8 cellular contexts compared by ENCODE assay signal in genomic region chr12:576613-577110, GRCh38.
A peak's percentile ranks its signal among the peaks of the same experiment; 100 is the strongest.
DNase-seq lines count a peak whose midpoint lies in the region; ATAC-seq, FAIRE-seq and TF ChIP-seq lines count a peak whose summit lies in the region.

No MANE protein-coding gene starts in this region.

- no peak for DNase-seq in A549 (ENCODE audit: low read depth in 1 of 2, low spot score in 1 of 2)
- DNase-seq in HL-60 (ENCODE audit: low read depth in 1 of 2, low spot score in 1 of 2) = no peak
- DNase-seq in mammary epithelial cell = no peak
- no peak for DNase-seq in naive thymus-derived CD8-positive, alpha-beta T cell
- no peak for DNase-seq in NCI-H446 treated with DMSO at 0.1 percent for 48 hours (lab: John Stamatoyannopoulos, UW)
- DNase-seq in NCI-H1694 (lab: John Stamatoyannopoulos, UW) = no peak

- H3K36me3 ChIP-seq in mammary epithelial cell (ENCODE audit: insufficient read depth, low read length) = no peaks in the 10 kb centered on the region

- H3K4me3 Mint-ChIP-seq in naive thymus-derived CD8-positive, alpha-beta T cell = peak overlapping the region in 9 of 10 donors; percentile 22 to 62 (median 44)

- CTCF ChIA-PET in A549 (lab: Yijun Ruan, JAX) (interaction anchor here (0.5 to 13.7 kb wide), 49 partner anchors 9 to 1006 kb away, joined by 3 to 292 read pairs (median 6); partner anchors contain the start of genes NINJ2, RAD52 and WNK1), mammary epithelial cell (lab: Charles Lee; ENCODE audit: low non-redundant PET) (interaction anchor here (1.7 kb wide), 1 partner anchor 175 kb away, joined by 15 read pairs; the partner anchor contains the start of gene WNK1)

- TF ChIP-seq POLR2A in A549 (IDR thresholded peaks at IDR 0.05; ENCODE audit: low read length) = no peak

- H3K4me1 ChIP-seq in A549 (peaks cover 61% of the 10 kb centered on the region), mammary epithelial cell (ENCODE audit: insufficient read depth, low read length) (peaks cover 33% of the 10 kb centered on the region)

- no TSS peak for BruUV-seq in mammary epithelial cell (replicated peaks; lab: Mats Ljungman, UMichigan)

- ATAC-seq in A549 (no peak), GM21786 (IDR thresholded peaks at IDR 0.05; ENCODE audit: unreplicated experiment) (no peak), GM19023 (IDR thresholded peaks at IDR 0.05; ENCODE audit: unreplicated experiment) (no peak)
- no peak for ATAC-seq in naive thymus-derived CD8-positive, alpha-beta T cell

- no peak for TF ChIP-seq EP300 in A549 (IDR thresholded peaks at IDR 0.05)

- peak overlapping the region; percentile 82 to 97 for H3K27ac ChIP-seq in A549
- H3K27ac ChIP-seq in HL-60 (replicated peaks) = peak overlapping the region; percentile 58
- H3K27ac ChIP-seq in mammary epithelial cell (ENCODE audit: insufficient read depth, low read depth, low read length) = no peak overlapping the region

- dilution Hi-C loops in mammary epithelial cell (cut with HindIII; ENCODE audit: low sequenced_read_pairs) = no loop called here

- peak overlapping the region in 6 of 10 donors; percentile 44 to 92 (median 61) for H3K27ac Mint-ChIP-seq in naive thymus-derived CD8-positive, alpha-beta T cell

- H3K27me3 Mint-ChIP-seq in naive thymus-derived CD8-positive, alpha-beta T cell = peaks cover 0 to 5% (median 0%) of the 10 kb centered on the region in 5 donors

- H3K9me3 ChIP-seq in A549 (peaks cover 5% of the 10 kb centered on the region; the same call in 1 of the 3 replicates), mammary epithelial cell (replicated peaks; ENCODE audit: insufficient read depth, low read length) (no peaks in the 10 kb centered on the region)

- H3K4me3 ChIP-seq in A549 (no peak overlapping the region), HL-60 (replicated peaks; ENCODE audit: insufficient read depth, low read length) (no peak overlapping the region), mammary epithelial cell (replicated peaks in 1 of 3; ENCODE audit: insufficient read depth in 1 of 3, low read depth in 2 of 3, low read length in 3 of 3) (no peak overlapping the region)

- H3K4me2 ChIP-seq in A549 = peak overlapping the region; percentile 61
- H3K4me2 ChIP-seq in mammary epithelial cell (ENCODE audit: insufficient read depth, low read depth, low read length) = no peak overlapping the region

- FAIRE-seq in A549 (lab: Jason Lieb, UNC) = no peak

- no peaks in the 10 kb centered on the region for H3K9me3 Mint-ChIP-seq in naive thymus-derived CD8-positive, alpha-beta T cell

- intact Hi-C loops in mammary epithelial cell (cut with micrococcal nuclease) = loop anchor here (1.0 to 10.0 kb wide), 3 partner anchors 58 to 238 kb away; no protein-coding TSS in a partner anchor

- H3K79me2 ChIP-seq in mammary epithelial cell (ENCODE audit: insufficient read depth, low read length) = no peaks in the 10 kb centered on the region

- H3K27me3 ChIP-seq in HL-60 (ENCODE audit: insufficient read depth, poor library complexity, severe bottlenecking) (no peaks in the 10 kb centered on the region), mammary epithelial cell (ENCODE audit: insufficient read depth, low read length) (no peaks in the 10 kb centered on the region)

- no peak for TF ChIP-seq CTCF in A549 (IDR thresholded peaks at IDR 0.05)
- no peak for TF ChIP-seq CTCF in HL-60 (IDR thresholded peaks at IDR 0.05; ENCODE audit: insufficient read depth, low read length)
- TF ChIP-seq CTCF in mammary epithelial cell (conservative IDR thresholded peaks at IDR 0.05 in 1 of 2, IDR thresholded peaks at IDR 0.05 in 1 of 2; ENCODE audit: extremely low read depth in 1 of 2, insufficient read depth in 1 of 2, low read depth in 1 of 2, low read length in 2 of 2) = no peak

- peak overlapping the region; percentile 88 for H2AFZ ChIP-seq in mammary epithelial cell (ENCODE audit: low read depth, low read length)

- in situ Hi-C loops in mammary epithelial cell (cut with MboI; ENCODE audit: low sequenced_read_pairs in 2 of 2) = loop anchor here (5.0 to 10.0 kb wide), 4 partner anchors 168 to 368 kb away; partner anchors contain the start of genes RAD52 (in 1 of the 2) and WNK1 (in 1 of the 2)

- no peak overlapping the region for H3K9ac ChIP-seq in mammary epithelial cell (ENCODE audit: insufficient read depth, low read length)

- no peaks in the 10 kb centered on the region for H3K36me3 Mint-ChIP-seq in naive thymus-derived CD8-positive, alpha-beta T cell

- POLR2A ChIA-PET in A549 (lab: Yijun Ruan, JAX) = interaction anchor here (1.0 to 4.0 kb wide), 4 partner anchors 56 to 372 kb away, joined by 3 to 43 read pairs (median 12); partner anchors contain the start of genes RAD52 and WNK1
- POLR2A ChIA-PET in naive thymus-derived CD8-positive, alpha-beta T cell (lab: Charles Lee) = interaction anchor here (1.0 to 3.2 kb wide), 6 partner anchors 13 to 373 kb away, joined by 3 to 15 read pairs (median 7); partner anchors contain the start of genes RAD52 and WNK1

- peaks cover 4 to 25% (median 19%) of the 10 kb centered on the region in 4 donors for H3K4me1 Mint-ChIP-seq in naive thymus-derived CD8-positive, alpha-beta T cell

- 83% methylated on average over 14 of the region's 14 CpGs for WGBS in A549 (ENCODE audit: missing lambda C conversion rate)
- 96% methylated on average over 9 of the region's 14 CpGs for WGBS in mammary epithelial cell (ENCODE audit: low coverage, missing lambda C conversion rate)

- H4K20me1 ChIP-seq in mammary epithelial cell (ENCODE audit: insufficient read depth, low read length) = no peaks in the 10 kb centered on the region

- no peak for TF ChIP-seq RAD21 in A549 (conservative IDR thresholded peaks at IDR 0.05 in 1 of 2, IDR thresholded peaks at IDR 0.05 in 1 of 2)

TF ChIP-seq in A549, 52 proteins besides CTCF, POLR2A, EP300 and RAD21:
- TF ChIP-seq SREBF2 (IDR thresholded peaks at IDR 0.05) (no peak), EHMT2 (IDR thresholded peaks at IDR 0.05; ENCODE audit: low read depth) (no peak), CHD4 (IDR thresholded peaks at IDR 0.05; ENCODE audit: borderline replicate concordance) (no peak), MAZ (IDR thresholded peaks at IDR 0.05; ENCODE audit: borderline replicate concordance, low read depth, low read length) (no peak), FOXS1 (CRISPR knock-in tag; IDR thresholded peaks at IDR 0.05) (no peak), HDAC2 (IDR thresholded peaks at IDR 0.05) (no peak), ZC3H11A (IDR thresholded peaks at IDR 0.05) (no peak), JUN (IDR thresholded peaks at IDR 0.05) (no peak), CHD2 (IDR thresholded peaks at IDR 0.05; ENCODE audit: low read length, partially characterized antibody) (no peak), HOXB5 (CRISPR knock-in tag; IDR thresholded peaks at IDR 0.05) (no peak), PBX3 (IDR thresholded peaks at IDR 0.05) (no peak), RCOR1 (IDR thresholded peaks at IDR 0.05; ENCODE audit: low read depth, low read length) (no peak), TFCP2L1 (CRISPR knock-in tag; IDR thresholded peaks at IDR 0.05) (no peak), ELK1 (IDR thresholded peaks at IDR 0.05; ENCODE audit: low read depth, low read length) (no peak), FOSL2 (IDR thresholded peaks at IDR 0.05) (no peak), FOSL2 (CRISPR knock-in tag; IDR thresholded peaks at IDR 0.05) (no peak)
- TF ChIP-seq, protein P1, sequence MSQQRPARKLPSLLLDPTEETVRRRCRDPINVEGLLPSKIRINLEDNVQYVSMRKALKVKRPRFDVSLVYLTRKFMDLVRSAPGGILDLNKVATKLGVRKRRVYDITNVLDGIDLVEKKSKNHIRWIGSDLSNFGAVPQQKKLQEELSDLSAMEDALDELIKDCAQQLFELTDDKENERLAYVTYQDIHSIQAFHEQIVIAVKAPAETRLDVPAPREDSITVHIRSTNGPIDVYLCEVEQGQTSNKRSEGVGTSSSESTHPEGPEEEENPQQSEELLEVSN (IDR thresholded peaks at IDR 0.05; ENCODE audit: borderline replicate concordance, low read depth) = no peak
